In genomic region chr10:113268186-113268585, GRCh38 we compare ENCODE assay signal across 32 cellular contexts.
DNase-seq lines count a peak whose midpoint lies in the region; ATAC-seq lines count a peak whose summit lies in the region.
"Had no signal": no experiment of that assay in that cellular context is flagged by ENCODE, and none has a peak within 500 bp of the region (broad histone marks: within the 10 kb centered on the region; RNA-seq: fewer than 3 reads in every experiment).

No MANE protein-coding gene starts in this region.

- H3K4me1 Mint-ChIP-seq in dendritic cell treated with granulocyte-macrophage colony-stimulating factor and Interleukin-4, amounts not matched to agents 40 ng/mL and 50 ng/mL, for 4 days (ENCODE audit: low read depth): peaks cover 45% of the 10 kb centered on the region
- peaks cover 0 to 4% (median 0%) of the 10 kb centered on the region in 7 donors for H3K4me1 Mint-ChIP-seq in naive thymus-derived CD4-positive, alpha-beta T cell
- H3K4me1 Mint-ChIP-seq: activated CD4-positive, alpha-beta T cell treated with anti-CD3 and anti-CD28 coated beads for 36 hours had no signal

- ATAC-seq in naive thymus-derived CD4-positive, alpha-beta T cell: peak; percentile 53
- ATAC-seq in GM21515 (IDR thresholded peaks at IDR 0.05; ENCODE audit: unreplicated experiment): no peak
- ATAC-seq: activated CD4-positive, alpha-beta T cell treated with anti-CD3 and anti-CD28 coated beads for 36 hours; heart right ventricle; PC-3 had no signal

- H3K4me3 Mint-ChIP-seq in dendritic cell treated with granulocyte-macrophage colony-stimulating factor and Interleukin-4, amounts not matched to agents 40 ng/mL and 50 ng/mL, for 4 days: no peak overlapping the region
- H3K4me3 Mint-ChIP-seq in naive thymus-derived CD4-positive, alpha-beta T cell: no peak overlapping the region
- H3K4me3 Mint-ChIP-seq: activated CD4-positive, alpha-beta T cell treated with anti-CD3 and anti-CD28 coated beads for 36 hours; activated T-cell treated with anti-CD3 and anti-CD28 coated beads, Interleukin-2, amount 50 U/mL, for 24 hours; IgD-negative memory B cell; T-helper 2 cell treated with Interferon-gamma antibody and Interleukin-4, amounts not matched to agents 5 μg/mL and 100 μg/mL, for 36 hours had no signal

- no peak overlapping the region for H3K9ac ChIP-seq in GM23248

- H3K27me3 ChIP-seq in GM23248 (replicated peaks; ENCODE audit: insufficient read depth): 0 out of 2 replicates have a peak, but pooled peaks cover 4% of the 10 kb centered on the region
- H3K27me3 ChIP-seq in naive thymus-derived CD4-positive, alpha-beta T cell (ENCODE audit: control insufficient read depth in 2 of 2, insufficient read depth in 2 of 2, low read length in 2 of 2): no peaks in the 10 kb centered on the region
- H3K27me3 ChIP-seq: adrenal gland, sigmoid colon had no signal

- no peak overlapping the region for H2AFZ ChIP-seq in GM23248

- H3K79me2 ChIP-seq in GM23248 (ENCODE audit: insufficient read depth): no peaks in the 10 kb centered on the region

- CTCF ChIA-PET in naive thymus-derived CD4-positive, alpha-beta T cell (lab: Charles Lee): no interaction called here

- peak; percentile 75 for DNase-seq in AG20443 (ENCODE audit: low spot score)
- DNase-seq in GM23248: peak; percentile 80
- DNase-seq in naive thymus-derived CD4-positive, alpha-beta T cell: no peak
- no peak for DNase-seq in DMS 273 (lab: John Stamatoyannopoulos, UW; ENCODE audit: unreplicated experiment)
- DNase-seq in activated CD4-positive, alpha-beta T cell treated with anti-CD3 and anti-CD28 coated beads, Interleukin-2, amount 50 U/mL, for 48 hours: no peak
- DNase-seq in activated T-cell treated with anti-CD3 and anti-CD28 coated beads, Interleukin-2, amount 50 U/mL, for 48 hours: no peak
- DNase-seq: activated CD4-positive, alpha-beta T cell treated with anti-CD3 and anti-CD28 coated beads for 36 hours; activated CD8-positive, alpha-beta memory T cell treated with anti-CD3 and anti-CD28 coated beads for 24 hours; activated T-cell treated with anti-CD3 and anti-CD28 coated beads, Interleukin-2, amount 50 U/mL, for 24 hours; C1 segment of cervical spinal cord; DND-41; foreskin melanocyte; GOT3; heart right ventricle; left cardiac atrium; NCI-H1092; NCI-H187; NCI-H2171; NCI-H510A treated with DMSO at 0.1 percent for 48 hours; NK-92 treated with Interleukin-12 subunit alpha and Interleukin-12 subunit beta, amount 100 ng/mL, for 24 hours; PC-3; Right ventricle myocardium superior; sigmoid colon; stimulated activated naive CD4-positive, alpha-beta T cell had no signal

- peak overlapping the region; percentile 47 for H3K27ac Mint-ChIP-seq in dendritic cell treated with granulocyte-macrophage colony-stimulating factor and Interleukin-4, amounts not matched to agents 40 ng/mL and 50 ng/mL, for 4 days
- H3K27ac Mint-ChIP-seq in naive thymus-derived CD4-positive, alpha-beta T cell: no peak overlapping the region
- H3K27ac Mint-ChIP-seq: activated CD4-positive, alpha-beta T cell treated with anti-CD3 and anti-CD28 coated beads for 36 hours; activated T-cell treated with anti-CD3 and anti-CD28 coated beads, Interleukin-2, amount 50 U/mL, for 24 hours; IgD-negative memory B cell; progenitor cell of endocrine pancreas; T-helper 2 cell treated with Interferon-gamma antibody and Interleukin-4, amounts not matched to agents 5 μg/mL and 100 μg/mL, for 36 hours had no signal

- in situ Hi-C loops in GM23248 (cut with MboI): no loop called here

- H3K9me3 ChIP-seq in GM23248 (ENCODE audit: low read depth): no peaks in the 10 kb centered on the region
- no peaks in the 10 kb centered on the region for H3K9me3 ChIP-seq in naive thymus-derived CD4-positive, alpha-beta T cell (ENCODE audit: control insufficient read depth in 2 of 3, low read length in 3 of 3)
- H3K9me3 ChIP-seq: adrenal gland, sigmoid colon, thoracic aorta had no signal

- POLR2A ChIA-PET in naive thymus-derived CD4-positive, alpha-beta T cell (lab: Charles Lee): no interaction called here

- H3K4me2 ChIP-seq in GM23248 (ENCODE audit: unreplicated experiment): peak overlapping the region; percentile 62

- 0 out of 2 replicates have a peak overlapping the region, but pooled peaks have one; percentile 45 for H3K27ac ChIP-seq in GM23248
- no peak overlapping the region for H3K27ac ChIP-seq in naive thymus-derived CD4-positive, alpha-beta T cell (ENCODE audit: low read depth, low read length)
- H3K27ac ChIP-seq: adrenal gland, heart right ventricle, sigmoid colon, thoracic aorta had no signal

- H3K27me3 Mint-ChIP-seq in dendritic cell treated with granulocyte-macrophage colony-stimulating factor and Interleukin-4, amounts not matched to agents 40 ng/mL and 50 ng/mL, for 4 days: peaks cover 70% of the 10 kb centered on the region
- peaks cover 5 to 29% (median 14%) of the 10 kb centered on the region in 5 donors for H3K27me3 Mint-ChIP-seq in naive thymus-derived CD4-positive, alpha-beta T cell
- H3K27me3 Mint-ChIP-seq: progenitor cell of endocrine pancreas had no signal

- peaks cover 23% of the 10 kb centered on the region for H3K4me1 ChIP-seq in GM23248 (ENCODE audit: insufficient read depth)
- no peaks in the 10 kb centered on the region for H3K4me1 ChIP-seq in naive thymus-derived CD4-positive, alpha-beta T cell (ENCODE audit: control insufficient read depth in 2 of 2, insufficient read depth in 2 of 2, low read length in 2 of 2)

- peaks cover 18% of the 10 kb centered on the region for H3F3A ChIP-seq in GM23248 (ENCODE audit: insufficient read depth)

- H4K20me1 ChIP-seq in GM23248 (ENCODE audit: insufficient read depth): no peaks in the 10 kb centered on the region

- intact Hi-C loops in dendritic cell treated with granulocyte-macrophage colony-stimulating factor and Interleukin-4, amounts not matched to agents 40 ng/mL and 50 ng/mL, for 4 days (cut with micrococcal nuclease): no loop called here
- intact Hi-C loops in naive thymus-derived CD4-positive, alpha-beta T cell (cut with micrococcal nuclease): no loop called here

- no peaks in the 10 kb centered on the region for H3K36me3 ChIP-seq in GM23248 (ENCODE audit: low read depth)
- no peaks in the 10 kb centered on the region for H3K36me3 ChIP-seq in naive thymus-derived CD4-positive, alpha-beta T cell (ENCODE audit: control insufficient read depth in 2 of 3, insufficient read depth in 3 of 3, low read length in 3 of 3)
- H3K36me3 ChIP-seq: adrenal gland, heart right ventricle, sigmoid colon, thoracic aorta had no signal

- no peaks in the 10 kb centered on the region for H3K36me3 Mint-ChIP-seq in dendritic cell treated with granulocyte-macrophage colony-stimulating factor and Interleukin-4, amounts not matched to agents 40 ng/mL and 50 ng/mL, for 4 days (ENCODE audit: low read depth)
- no peaks in the 10 kb centered on the region for H3K36me3 Mint-ChIP-seq in naive thymus-derived CD4-positive, alpha-beta T cell
- H3K36me3 Mint-ChIP-seq: brain, IgD-negative memory B cell had no signal

- WGBS in GM23248 (ENCODE audit: low coverage in 1 of 2, low lambda C conversion rate in 2 of 2, missing lambda C conversion rate in 2 of 2), 2 experiments: 10 to 11% methylated on average over 1 of the region's 1 CpG

- H3K9me3 Mint-ChIP-seq in dendritic cell treated with granulocyte-macrophage colony-stimulating factor and Interleukin-4, amounts not matched to agents 40 ng/mL and 50 ng/mL, for 4 days: no peaks in the 10 kb centered on the region
- H3K9me3 Mint-ChIP-seq in naive thymus-derived CD4-positive, alpha-beta T cell: peaks cover 0 to 5% (median 0%) of the 10 kb centered on the region in 11 donors
- H3K9me3 Mint-ChIP-seq: activated T-cell treated with anti-CD3 and anti-CD28 coated beads, Interleukin-2, amount 50 U/mL, for 24 hours; IgD-negative memory B cell; T-helper 2 cell treated with Interferon-gamma antibody and Interleukin-4, amounts not matched to agents 5 μg/mL and 100 μg/mL, for 36 hours had no signal

- H3K9me2 ChIP-seq in GM23248 (ENCODE audit: insufficient read depth): no peaks in the 10 kb centered on the region

- H3K4me3 ChIP-seq in GM23248: peak overlapping the region; percentile 17; the same call in 1 of the 2 replicates
- no peak overlapping the region for H3K4me3 ChIP-seq in naive thymus-derived CD4-positive, alpha-beta T cell (ENCODE audit: low read length)
- H3K4me3 ChIP-seq: adrenal gland, heart right ventricle, sigmoid colon, thoracic aorta had no signal

Comparison
In these comparisons a context has a peak if more than half of its experiments do, and no peak if none do; other contexts are left out.
1. DNase-seq: peak in AG20443 (single experiment) and GM23248 (single experiment); none in naive thymus-derived CD4-positive, alpha-beta T cell (0 of 9), DMS 273 (single experiment), activated CD4-positive, alpha-beta T cell treated with anti-CD3 and anti-CD28 coated beads, Interleukin-2, amount 50 U/mL, for 48 hours (0 of 2) and activated T-cell treated with anti-CD3 and anti-CD28 coated beads, Interleukin-2, amount 50 U/mL, for 48 hours (0 of 2).